Comparison of ENCODE assay signal across 12 cellular contexts in genomic region chr10:3430501-3430900, GRCh38.
DNase-seq lines count a peak whose midpoint lies in the region; ATAC-seq and TF ChIP-seq lines count a peak whose summit lies in the region.
"Had no signal": no experiment of that assay in that cellular context is flagged by ENCODE, and none has a peak within 500 bp of the region (broad histone marks: within the 10 kb centered on the region; RNA-seq: fewer than 3 reads in every experiment).

No MANE protein-coding gene starts in this region.

- H3K9me3 ChIP-seq in T-helper 17 cell (ENCODE audit: control insufficient read depth, low read length, poor library complexity, severe bottlenecking) (no peaks in the 10 kb centered on the region), lower lobe of right lung (no peaks in the 10 kb centered on the region)

- H3K4me1 Mint-ChIP-seq in activated naive CD4-positive, alpha-beta T cell treated with anti-CD3 and anti-CD28 coated beads for 36 hours (ENCODE audit: low read depth): peaks cover 5% of the 10 kb centered on the region
- H3K4me1 Mint-ChIP-seq in T-helper 17 cell (peaks cover 2% of the 10 kb centered on the region), endothelial cell (ENCODE audit: unreplicated experiment) (peaks cover 20% of the 10 kb centered on the region)

- CTCF ChIA-PET in activated naive CD4-positive, alpha-beta T cell treated with anti-CD3 and anti-CD28 coated beads for 36 hours (lab: Charles Lee): interaction anchor here (0.6 kb wide), 1 partner anchor 778 kb away, joined by 3 read pairs; no protein-coding TSS in a partner anchor

- intact Hi-C loops in activated naive CD4-positive, alpha-beta T cell treated with anti-CD3 and anti-CD28 coated beads for 36 hours (cut with micrococcal nuclease): no loop called here
- intact Hi-C loops in lower lobe of right lung (cut with DNase I): no loop called here

- H3K4me1 ChIP-seq in lower lobe of right lung: peaks cover 16% of the 10 kb centered on the region

- H3K4me3 ChIP-seq in lower lobe of right lung: no peak overlapping the region

- no peaks in the 10 kb centered on the region for H3K27me3 Mint-ChIP-seq in activated naive CD4-positive, alpha-beta T cell treated with anti-CD3 and anti-CD28 coated beads for 36 hours (ENCODE audit: low read depth)
- H3K27me3 Mint-ChIP-seq in T-helper 17 cell: no peaks in the 10 kb centered on the region
- peaks cover 3% of the 10 kb centered on the region for H3K27me3 Mint-ChIP-seq in endothelial cell (ENCODE audit: unreplicated experiment)
- H3K27me3 Mint-ChIP-seq: CD4-positive, CD25-positive, alpha-beta regulatory T cell had no signal

- peak overlapping the region; percentile 9 for H3K27ac Mint-ChIP-seq in activated naive CD4-positive, alpha-beta T cell treated with anti-CD3 and anti-CD28 coated beads for 36 hours
- H3K27ac Mint-ChIP-seq in activated naive CD4-positive, alpha-beta T cell treated with anti-CD3 and anti-CD28 coated beads, Interleukin-2, amount 50 U/mL, for 72 hours: no peak overlapping the region
- no peak overlapping the region for H3K27ac Mint-ChIP-seq in T-helper 17 cell
- peak overlapping the region; percentile 90 for H3K27ac Mint-ChIP-seq in endothelial cell (ENCODE audit: unreplicated experiment)
- H3K27ac Mint-ChIP-seq: CD4-positive, CD25-positive, alpha-beta regulatory T cell had no signal

- no peak overlapping the region for H3K27ac ChIP-seq in lower lobe of right lung
- H3K27ac ChIP-seq: 22Rv1 had no signal

- TF ChIP-seq CTCF in endothelial cell (IDR thresholded peaks at IDR 0.05; ENCODE audit: unreplicated experiment) (no peak), lower lobe of right lung (IDR thresholded peaks at IDR 0.05) (no peak)

- no peak for DNase-seq in activated naive CD4-positive, alpha-beta T cell treated with anti-CD3 and anti-CD28 coated beads for 36 hours
- DNase-seq in activated naive CD4-positive, alpha-beta T cell treated with anti-CD3 and anti-CD28 coated beads, Interleukin-2, amount 50 U/mL, for 72 hours (ENCODE audit: low spot score in 2 of 2): no peak
- DNase-seq in T-helper 17 cell (no peak), endothelial cell (ENCODE audit: low spot score) (no peak), lower lobe of right lung (no peak)
- DNase-seq: DMS79, EL had no signal

- H3K27me3 ChIP-seq in lower lobe of right lung (ENCODE audit: low read depth): no peaks in the 10 kb centered on the region

- H3K36me3 ChIP-seq in lower lobe of right lung: no peaks in the 10 kb centered on the region

- H3K9me3 Mint-ChIP-seq in activated naive CD4-positive, alpha-beta T cell treated with anti-CD3 and anti-CD28 coated beads for 36 hours: peaks cover 10% of the 10 kb centered on the region
- H3K9me3 Mint-ChIP-seq in activated naive CD4-positive, alpha-beta T cell treated with anti-CD3 and anti-CD28 coated beads, Interleukin-2, amount 50 U/mL, for 72 hours: peaks cover 8 to 15% of the 10 kb centered on the region in 2 donors
- peaks cover 4% of the 10 kb centered on the region for H3K9me3 Mint-ChIP-seq in endothelial cell (ENCODE audit: unreplicated experiment)

- ATAC-seq in activated naive CD4-positive, alpha-beta T cell treated with anti-CD3 and anti-CD28 coated beads, Interleukin-2, amount 50 U/mL, for 72 hours: no peak
- ATAC-seq in T-helper 17 cell (peak; percentile 57), GM18861 (IDR thresholded peaks at IDR 0.05; ENCODE audit: unreplicated experiment) (no peak), HG02938 (IDR thresholded peaks at IDR 0.05; ENCODE audit: unreplicated experiment) (no peak), lower lobe of right lung (no peak)
- ATAC-seq: HCT116 had no signal

- no peak overlapping the region for H3K4me3 Mint-ChIP-seq in activated naive CD4-positive, alpha-beta T cell treated with anti-CD3 and anti-CD28 coated beads for 36 hours
- H3K4me3 Mint-ChIP-seq in T-helper 17 cell: no peak overlapping the region
- H3K4me3 Mint-ChIP-seq in endothelial cell (ENCODE audit: unreplicated experiment): no peak overlapping the region
- H3K4me3 Mint-ChIP-seq: CD4-positive, CD25-positive, alpha-beta regulatory T cell had no signal

- H3K36me3 Mint-ChIP-seq in activated naive CD4-positive, alpha-beta T cell treated with anti-CD3 and anti-CD28 coated beads for 36 hours (ENCODE audit: low read depth): no peaks in the 10 kb centered on the region
- peaks cover 6 to 15% of the 10 kb centered on the region in 2 donors for H3K36me3 Mint-ChIP-seq in activated naive CD4-positive, alpha-beta T cell treated with anti-CD3 and anti-CD28 coated beads, Interleukin-2, amount 50 U/mL, for 72 hours
- H3K36me3 Mint-ChIP-seq in T-helper 17 cell (ENCODE audit: low read depth): no peaks in the 10 kb centered on the region
- peaks cover 7% of the 10 kb centered on the region for H3K36me3 Mint-ChIP-seq in endothelial cell (ENCODE audit: low read depth, unreplicated experiment)
- H3K36me3 Mint-ChIP-seq: CD4-positive, CD25-positive, alpha-beta regulatory T cell had no signal

Comparison
In these comparisons a context has a peak if more than half of its experiments do, and no peak if none do; other contexts are left out.
1. H3K27ac Mint-ChIP-seq: peak in activated naive CD4-positive, alpha-beta T cell treated with anti-CD3 and anti-CD28 coated beads for 36 hours (single experiment) and endothelial cell (single experiment); none in activated naive CD4-positive, alpha-beta T cell treated with anti-CD3 and anti-CD28 coated beads, Interleukin-2, amount 50 U/mL, for 72 hours (0 of 2) and T-helper 17 cell (single experiment).